ENCODE assay signal across 8 cellular contexts in the genomic region with DNA sequence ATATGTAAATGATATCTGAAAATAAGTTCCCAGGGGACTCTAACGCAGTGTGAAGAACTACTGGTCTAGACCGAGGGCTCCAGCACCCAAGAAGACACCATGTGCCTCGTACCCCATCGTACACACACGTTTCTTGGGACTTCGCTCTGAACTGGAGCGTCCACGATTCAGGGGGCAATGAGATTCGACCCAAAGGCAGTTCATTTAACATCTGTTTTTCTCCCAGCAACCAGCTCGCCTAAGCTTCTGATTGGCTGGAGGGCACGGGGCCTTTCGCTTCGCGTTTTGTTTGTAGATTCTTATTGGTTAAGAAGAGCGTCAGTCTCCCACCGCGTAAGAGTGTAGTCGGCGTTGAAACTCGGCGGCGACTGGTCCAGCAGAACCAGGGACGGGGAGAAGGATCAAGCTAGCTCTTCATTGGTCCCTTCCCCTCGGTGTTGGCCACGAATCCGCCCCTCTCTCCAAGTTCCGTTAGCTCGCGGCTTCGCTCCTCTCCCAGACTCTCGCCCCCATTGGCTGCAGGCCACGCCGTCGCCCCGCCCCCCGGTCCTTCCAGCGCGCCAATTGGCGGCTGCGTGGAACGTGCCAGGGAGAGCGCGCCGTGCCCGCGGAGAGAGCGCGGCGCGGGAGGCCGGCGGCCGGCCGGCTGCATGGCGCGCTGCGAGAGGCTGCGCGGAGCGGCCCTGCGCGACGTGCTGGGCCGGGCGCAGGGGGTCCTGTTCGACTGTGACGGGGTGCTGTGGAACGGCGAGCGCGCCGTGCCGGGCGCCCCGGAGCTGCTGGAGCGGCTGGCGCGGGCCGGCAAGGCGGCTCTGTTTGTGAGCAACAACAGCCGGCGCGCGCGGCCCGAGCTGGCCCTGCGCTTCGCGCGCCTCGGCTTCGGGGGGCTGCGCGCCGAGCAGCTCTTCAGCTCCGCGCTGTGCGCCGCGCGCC. TPM values are rescaled to one million over a fixed set of nuclear protein-coding genes. Genes with fewer than 3 reads are reported as not detected.
DNase-seq lines count a peak whose midpoint lies in the region; ATAC-seq and TF ChIP-seq lines count a peak whose summit lies in the region.

A gene with protein sequence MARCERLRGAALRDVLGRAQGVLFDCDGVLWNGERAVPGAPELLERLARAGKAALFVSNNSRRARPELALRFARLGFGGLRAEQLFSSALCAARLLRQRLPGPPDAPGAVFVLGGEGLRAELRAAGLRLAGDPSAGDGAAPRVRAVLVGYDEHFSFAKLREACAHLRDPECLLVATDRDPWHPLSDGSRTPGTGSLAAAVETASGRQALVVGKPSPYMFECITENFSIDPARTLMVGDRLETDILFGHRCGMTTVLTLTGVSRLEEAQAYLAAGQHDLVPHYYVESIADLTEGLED (plus strand): TSS at position 591 of the 933 bp plus-strand sequence. CDS start 60 bp downstream, at position 651.

- intact Hi-C loops in left ventricle myocardium inferior (cut with micrococcal nuclease): no loop called here

- H3K27me3 Mint-ChIP-seq in T-helper 1 cell treated with Interleukin-12 subunit alpha and Interleukin-12 subunit beta and Interleukin-4 antibody, amounts not matched to agents 30 μg/mL and 1 μg/mL, for 36 hours (ENCODE audit: low read depth): no peaks in the 10 kb centered on the region
- no peaks in the 10 kb centered on the region for H3K27me3 Mint-ChIP-seq in progenitor cell of endocrine pancreas

- H3K4me1 Mint-ChIP-seq in T-helper 1 cell treated with Interleukin-12 subunit alpha and Interleukin-12 subunit beta and Interleukin-4 antibody, amounts not matched to agents 30 μg/mL and 1 μg/mL, for 36 hours (ENCODE audit: low read depth): peaks cover 31% of the 10 kb centered on the region
- peaks cover 26% of the 10 kb centered on the region for H3K4me1 Mint-ChIP-seq in progenitor cell of endocrine pancreas (ENCODE audit: low read depth)

- H3K27ac Mint-ChIP-seq in T-helper 1 cell treated with Interleukin-12 subunit alpha and Interleukin-12 subunit beta and Interleukin-4 antibody, amounts not matched to agents 30 μg/mL and 1 μg/mL, for 36 hours: peak within 1 kb of the TSS; percentile 93
- H3K27ac Mint-ChIP-seq in progenitor cell of endocrine pancreas: peak within 1 kb of the TSS; percentile 95

- H3K27ac ChIP-seq in left ventricle myocardium inferior (replicated peaks) (peak within 1 kb of the TSS; percentile 86), urinary bladder (ENCODE audit: low read depth) (peak within 1 kb of the TSS; percentile 55)

- H3K4me3 ChIP-seq in left ventricle myocardium inferior: peak within 1 kb of the TSS; percentile 74
- H3K4me3 ChIP-seq in urinary bladder (ENCODE audit: low read depth, low read length): peak within 1 kb of the TSS; percentile 78

- DNase-seq in GM13977 (ENCODE audit: low spot score): peak; percentile 99
- peak; percentile 98 for DNase-seq in NCI-H1694 (lab: John Stamatoyannopoulos, UW)
- peak; percentile 58 to 99 (median 97) for DNase-seq in amygdala (lab: John Stamatoyannopoulos, UW)
- peak; percentile 99 for DNase-seq in left ventricle myocardium inferior
- peak; percentile 96 for DNase-seq in progenitor cell of endocrine pancreas (ENCODE audit: low spot score, unreplicated experiment)

- under 1% methylated on average over 101 of the region's 101 CpGs for WGBS in urinary bladder

- peak within 1 kb of the TSS; percentile 91 for H3K4me3 Mint-ChIP-seq in T-helper 1 cell treated with Interleukin-12 subunit alpha and Interleukin-12 subunit beta and Interleukin-4 antibody, amounts not matched to agents 30 μg/mL and 1 μg/mL, for 36 hours
- peak within 1 kb of the TSS; percentile 81 for H3K4me3 Mint-ChIP-seq in progenitor cell of endocrine pancreas (ENCODE audit: low read depth)

- H3K36me3 ChIP-seq in left ventricle myocardium inferior: no peaks in the 10 kb centered on the region
- no peaks in the 10 kb centered on the region for H3K36me3 ChIP-seq in urinary bladder (ENCODE audit: insufficient read depth)

- H3K36me3 Mint-ChIP-seq in T-helper 1 cell treated with Interleukin-12 subunit alpha and Interleukin-12 subunit beta and Interleukin-4 antibody, amounts not matched to agents 30 μg/mL and 1 μg/mL, for 36 hours (ENCODE audit: low read depth): peaks cover 13% of the 10 kb centered on the region
- H3K36me3 Mint-ChIP-seq in progenitor cell of endocrine pancreas (ENCODE audit: insufficient read depth): peaks cover 1% of the 10 kb centered on the region

- H3K4me1 ChIP-seq in left ventricle myocardium inferior: peaks cover 45% of the 10 kb centered on the region
- H3K4me1 ChIP-seq in urinary bladder (ENCODE audit: insufficient read depth): no peaks in the 10 kb centered on the region

- peak; percentile 75 for ATAC-seq in HG02884 (IDR thresholded peaks at IDR 0.05; ENCODE audit: unreplicated experiment)

- no peaks in the 10 kb centered on the region for H3K9me3 Mint-ChIP-seq in T-helper 1 cell treated with Interleukin-12 subunit alpha and Interleukin-12 subunit beta and Interleukin-4 antibody, amounts not matched to agents 30 μg/mL and 1 μg/mL, for 36 hours
- H3K9me3 Mint-ChIP-seq in progenitor cell of endocrine pancreas (ENCODE audit: low read depth): no peaks in the 10 kb centered on the region

- in situ Hi-C loops in GM13977 (cut with MboI; ENCODE audit: low pct_unique_long_range_greater_than_20kb, low sequenced_read_pairs, unreplicated experiment): no loop called here

- TF ChIP-seq CTCF in GM13977 (IDR thresholded peaks at IDR 0.05; ENCODE audit: extremely low read depth, insufficient read depth, missing control alignments) (no peak), left ventricle myocardium inferior (IDR thresholded peaks at IDR 0.05; ENCODE audit: borderline replicate concordance) (no peak), progenitor cell of endocrine pancreas (IDR thresholded peaks at IDR 0.05; ENCODE audit: unreplicated experiment) (no peak)

- H3K9me3 ChIP-seq in left ventricle myocardium inferior (replicated peaks): no peaks in the 10 kb centered on the region

- H3K27me3 ChIP-seq in left ventricle myocardium inferior (ENCODE audit: low read depth): no peaks in the 10 kb centered on the region

RNA-seq across cellular contexts. Expression of the gene that starts here (rescaled TPM):
- total RNA-seq in left ventricle myocardium inferior: 23.9 TPM
- total RNA-seq in progenitor cell of endocrine pancreas: 16.8 and 17.7 TPM in 2 replicates
- 3.2 TPM for total RNA-seq in urinary bladder
- polyA plus RNA-seq in urinary bladder: 15.1 TPM

Comparison
In these comparisons a context has a peak if more than half of its experiments do, and no peak if none do; other contexts are left out.
1. Peak in every context shown above with its lines: DNase-seq, ATAC-seq, H3K4me3 ChIP-seq and H3K27ac ChIP-seq.